Comparison of ENCODE assay signal across 29 cellular contexts in the genomic region with DNA sequence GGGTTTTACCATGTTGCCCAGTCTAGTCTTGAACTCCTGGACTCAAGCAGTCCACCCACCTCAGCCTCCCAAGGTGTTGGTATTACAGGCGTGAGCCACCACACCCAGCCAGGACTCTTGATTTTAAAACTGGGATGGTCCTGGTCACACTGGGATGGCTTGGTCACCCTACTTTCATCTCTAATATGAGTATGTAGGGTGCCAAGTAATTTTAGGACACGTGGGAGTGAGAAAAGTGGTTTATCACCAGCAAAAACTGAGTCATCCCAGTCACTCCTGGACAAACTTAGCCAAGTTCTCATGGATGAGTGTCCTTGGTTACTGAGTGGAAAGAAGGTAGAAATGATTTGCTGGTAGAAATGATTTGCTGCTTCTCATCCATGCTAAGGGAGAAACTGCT. TPM values are rescaled to one million over a fixed set of nuclear protein-coding genes. Genes with fewer than 3 reads are reported as not detected.
A peak's percentile ranks its signal among the peaks of the same experiment; 100 is the strongest.
DNase-seq lines count a peak whose midpoint lies in the region; ATAC-seq lines count a peak whose summit lies in the region.
"Had no signal": no experiment of that assay in that cellular context is flagged by ENCODE, and none has a peak within 500 bp of the region (broad histone marks: within the 10 kb centered on the region; RNA-seq: fewer than 3 reads in every experiment).

No MANE protein-coding gene starts in this region.

- no peak for ATAC-seq in stimulated activated naive B cell treated with anti-CD40 and anti-IgM and Interleukin-4, amounts not matched to agents 10 μg/mL and 1 μg/mL and 100 μg/mL, for 72 hours (replicated peaks)
- ATAC-seq: effector memory CD8-positive, alpha-beta T cell; GM23338; left colon; mucosa of descending colon; natural killer cell; sciatic nerve; stimulated activated naive CD8-positive, alpha-beta T cell treated with anti-CD3 and anti-CD28 coated beads, Interleukin-15, Interleukin-2, amounts not matched to agents 100 U/mL and 50 U/mL, for 24 hours had no signal

- DNase-seq in activated CD4-positive, alpha-beta T cell treated with anti-CD3 and anti-CD28 coated beads for 48 hours = peak; percentile 25
- no peak for DNase-seq in activated CD4-positive, alpha-beta T cell treated with anti-CD3 and anti-CD28 coated beads, Interleukin-2, amount 10 ng/mL, durations not matched to agents 7 days and 5 days
- DNase-seq in stimulated activated CD4-positive, alpha-beta T cell treated with anti-CD3 and anti-CD28 coated beads, Interleukin-1b, Interleukin-23, amount 100 ng/mL, for 48 hours = peak; percentile 36
- DNase-seq in stimulated activated CD4-positive, alpha-beta T cell treated with anti-CD3 and anti-CD28 coated beads, Interleukin-4, amount 100 ng/mL, for 4 hours = no peak
- no peak for DNase-seq in stimulated activated naive B cell treated with anti-CD40 and anti-IgM and Interleukin-4, amounts not matched to agents 10 μg/mL and 1 μg/mL and 100 μg/mL, for 72 hours
- DNase-seq in GM19240 (ENCODE audit: insufficient read length, low spot score) = no peak
- DNase-seq in Ammon's horn (ENCODE audit: low spot score) = no peak
- DNase-seq: CD8-positive, alpha-beta memory T cell; effector memory CD8-positive, alpha-beta T cell; erythroblast; left colon; mammary epithelial cell; mucosa of descending colon; natural killer cell; NCI-H146; NCI-H226; NCI-H69; occipital lobe; PC-9; SK-N-SH; stimulated activated naive CD8-positive, alpha-beta T cell treated with anti-CD3 and anti-CD28 coated beads, Interleukin-15, Interleukin-2, amounts not matched to agents 100 U/mL and 50 U/mL, for 24 hours had no signal

- H3K4me3 Mint-ChIP-seq in activated CD4-positive, alpha-beta T cell treated with anti-CD3 and anti-CD28 coated beads, Interleukin-2, amount 10 ng/mL, durations not matched to agents 7 days and 5 days = no peak overlapping the region
- peak overlapping the region in 1 of 2 donors; percentile 57 for H3K4me3 Mint-ChIP-seq in stimulated activated naive B cell treated with anti-CD40 and anti-IgM and Interleukin-4, amounts not matched to agents 10 μg/mL and 1 μg/mL and 100 μg/mL, for 72 hours
- H3K4me3 Mint-ChIP-seq: CD8-positive, alpha-beta memory T cell; effector memory CD8-positive, alpha-beta T cell; GM23338; IgD-negative memory B cell; natural killer cell had no signal

- peaks cover 6% of the 10 kb centered on the region for H3K27me3 Mint-ChIP-seq in activated CD4-positive, alpha-beta T cell treated with anti-CD3 and anti-CD28 coated beads, Interleukin-2, amount 10 ng/mL, durations not matched to agents 7 days and 5 days
- peaks cover 4 to 14% of the 10 kb centered on the region in 2 donors for H3K27me3 Mint-ChIP-seq in stimulated activated naive B cell treated with anti-CD40 and anti-IgM and Interleukin-4, amounts not matched to agents 10 μg/mL and 1 μg/mL and 100 μg/mL, for 72 hours

- CTCF ChIA-PET in activated CD4-positive, alpha-beta T cell treated with anti-CD3 and anti-CD28 coated beads, Interleukin-2, amount 10 ng/mL, durations not matched to agents 7 days and 5 days (lab: Charles Lee) = no interaction called here

- no peak overlapping the region for H3K27ac Mint-ChIP-seq in activated CD4-positive, alpha-beta T cell treated with anti-CD3 and anti-CD28 coated beads, Interleukin-2, amount 10 ng/mL, durations not matched to agents 7 days and 5 days
- H3K27ac Mint-ChIP-seq in stimulated activated naive B cell treated with anti-CD40 and anti-IgM and Interleukin-4, amounts not matched to agents 10 μg/mL and 1 μg/mL and 100 μg/mL, for 72 hours = peak overlapping the region; percentile 96
- H3K27ac Mint-ChIP-seq: CD8-positive, alpha-beta memory T cell; effector memory CD8-positive, alpha-beta T cell; GM23338; IgD-negative memory B cell; natural killer cell had no signal

- H3K4me1 Mint-ChIP-seq in activated CD4-positive, alpha-beta T cell treated with anti-CD3 and anti-CD28 coated beads, Interleukin-2, amount 10 ng/mL, durations not matched to agents 7 days and 5 days = peaks cover 8% of the 10 kb centered on the region
- H3K4me1 Mint-ChIP-seq in stimulated activated naive B cell treated with anti-CD40 and anti-IgM and Interleukin-4, amounts not matched to agents 10 μg/mL and 1 μg/mL and 100 μg/mL, for 72 hours = peaks cover 39 to 62% of the 10 kb centered on the region in 2 donors

- no peaks in the 10 kb centered on the region for H3K36me3 Mint-ChIP-seq in activated CD4-positive, alpha-beta T cell treated with anti-CD3 and anti-CD28 coated beads, Interleukin-2, amount 10 ng/mL, durations not matched to agents 7 days and 5 days (ENCODE audit: low read depth)
- H3K36me3 Mint-ChIP-seq in stimulated activated naive B cell treated with anti-CD40 and anti-IgM and Interleukin-4, amounts not matched to agents 10 μg/mL and 1 μg/mL and 100 μg/mL, for 72 hours = peaks cover 5 to 12% of the 10 kb centered on the region in 2 donors
- H3K36me3 Mint-ChIP-seq: CD8-positive, alpha-beta memory T cell; natural killer cell had no signal

- peaks cover 3% of the 10 kb centered on the region for H3K9me3 Mint-ChIP-seq in activated CD4-positive, alpha-beta T cell treated with anti-CD3 and anti-CD28 coated beads, Interleukin-2, amount 10 ng/mL, durations not matched to agents 7 days and 5 days
- H3K9me3 Mint-ChIP-seq in stimulated activated naive B cell treated with anti-CD40 and anti-IgM and Interleukin-4, amounts not matched to agents 10 μg/mL and 1 μg/mL and 100 μg/mL, for 72 hours = peaks cover 4 to 7% of the 10 kb centered on the region in 2 donors
- H3K9me3 Mint-ChIP-seq: CD8-positive, alpha-beta memory T cell; effector memory CD8-positive, alpha-beta T cell; GM23338; IgD-negative memory B cell; natural killer cell had no signal

- POLR2A ChIA-PET in activated CD4-positive, alpha-beta T cell treated with anti-CD3 and anti-CD28 coated beads, Interleukin-2, amount 10 ng/mL, durations not matched to agents 7 days and 5 days (lab: Charles Lee) = no interaction called here

- peak overlapping the region; percentile 75 for H3K27ac ChIP-seq in angular gyrus (ENCODE audit: low read depth, low read length)
- H3K27ac ChIP-seq: cardiac muscle cell, PC-9, prostate gland had no signal

RNA-seq across cellular contexts. Expression of a gene that starts 9.9 kb away (rescaled TPM):
- total RNA-seq in activated CD4-positive, alpha-beta T cell treated with anti-CD3 and anti-CD28 coated beads, Interleukin-2, amount 10 ng/mL, durations not matched to agents 7 days and 5 days = not detected
- total RNA-seq: astrocyte; cardiac muscle cell; CD8-positive, alpha-beta memory T cell; GM23338; left colon; mucosa of descending colon; natural killer cell; occipital lobe; T-helper 1 cell treated with Interleukin-12 subunit alpha and Interleukin-12 subunit beta and Interleukin-4 antibody, amounts not matched to agents 30 ng/mL and 1 ng/mL, for 36 hours had no signal

Comparison
In these comparisons a context has a peak if more than half of its experiments do, and no peak if none do; other contexts are left out.
1. DNase-seq: peak in activated CD4-positive, alpha-beta T cell treated with anti-CD3 and anti-CD28 coated beads for 48 hours (single experiment) and stimulated activated CD4-positive, alpha-beta T cell treated with anti-CD3 and anti-CD28 coated beads, Interleukin-1b, Interleukin-23, amount 100 ng/mL, for 48 hours (single experiment); none in activated CD4-positive, alpha-beta T cell treated with anti-CD3 and anti-CD28 coated beads, Interleukin-2, amount 10 ng/mL, durations not matched to agents 7 days and 5 days (single experiment), stimulated activated CD4-positive, alpha-beta T cell treated with anti-CD3 and anti-CD28 coated beads, Interleukin-4, amount 100 ng/mL, for 4 hours (0 of 2), stimulated activated naive B cell treated with anti-CD40 and anti-IgM and Interleukin-4, amounts not matched to agents 10 μg/mL and 1 μg/mL and 100 μg/mL, for 72 hours (single experiment), GM19240 (single experiment) and Ammon's horn (single experiment).